9 cellular contexts compared by ENCODE assay signal in genomic region chr5:72394688-72395087, GRCh38.
DNase-seq lines count a peak whose midpoint lies in the region; ATAC-seq and TF ChIP-seq lines count a peak whose summit lies in the region.
"Had no signal": no experiment of that assay in that cellular context is flagged by ENCODE, and none has a peak within 500 bp of the region (broad histone marks: within the 10 kb centered on the region; RNA-seq: fewer than 3 reads in every experiment).

No MANE protein-coding gene starts in this region.

- H3K36me3 ChIP-seq in BE2C, result no peaks in the 10 kb centered on the region
- H3K36me3 ChIP-seq in Panc1 (ENCODE audit: control insufficient read depth, insufficient read depth, low read length), result no peaks in the 10 kb centered on the region
- no peaks in the 10 kb centered on the region for H3K36me3 ChIP-seq in kidney epithelial cell (ENCODE audit: control insufficient read depth, insufficient read depth, low read length)

- H3K4me1 Mint-ChIP-seq in activated CD8-positive, alpha-beta T cell treated with anti-CD3 and anti-CD28 coated beads for 36 hours (ENCODE audit: low read depth), result no peaks in the 10 kb centered on the region

- in situ Hi-C loops in Panc1 (cut with HindIII; ENCODE audit: low pct_unique_long_range_greater_than_20kb, low sequenced_read_pairs), result no loop called here

- no TSS peak for BruUV-seq in Panc1 (replicated peaks; lab: Mats Ljungman, UMichigan)

- POLR2A ChIA-PET in Panc1 (lab: Charles Lee), result no interaction called here
- POLR2A ChIA-PET in activated CD8-positive, alpha-beta T cell treated with anti-CD3 and anti-CD28 coated beads for 36 hours (lab: Charles Lee), result no interaction called here

- H3K4me1 ChIP-seq in BE2C, result no peaks in the 10 kb centered on the region
- H3K4me1 ChIP-seq in Panc1 (ENCODE audit: control insufficient read depth, insufficient read depth, low read length), result no peaks in the 10 kb centered on the region

- H3K9me3 Mint-ChIP-seq in activated CD8-positive, alpha-beta T cell treated with anti-CD3 and anti-CD28 coated beads for 36 hours, result no peaks in the 10 kb centered on the region
- H3K9me3 Mint-ChIP-seq: activated CD4-positive, alpha-beta memory T cell treated with anti-CD3 and anti-CD28 coated beads for 36 hours had no signal

- H3K4me3 Mint-ChIP-seq in activated CD8-positive, alpha-beta T cell treated with anti-CD3 and anti-CD28 coated beads for 36 hours, result no peak overlapping the region
- H3K4me3 Mint-ChIP-seq: activated CD4-positive, alpha-beta memory T cell treated with anti-CD3 and anti-CD28 coated beads for 36 hours had no signal

- H3K27me3 ChIP-seq in BE2C (no peaks in the 10 kb centered on the region), Panc1 (ENCODE audit: control insufficient read depth, insufficient read depth, low read length) (no peaks in the 10 kb centered on the region), kidney epithelial cell (ENCODE audit: control insufficient read depth, insufficient read depth, low read length) (no peaks in the 10 kb centered on the region)

- H3K4me3 ChIP-seq in BE2C (ENCODE audit: low read depth, low read length) (no peak overlapping the region), Panc1 (ENCODE audit: low read depth in 2 of 2, low read length in 2 of 2) (no peak overlapping the region), kidney epithelial cell (ENCODE audit: low read depth, low read length) (no peak overlapping the region)

- peak; percentile 63; the same call in 1 of the 2 replicates for ATAC-seq in Panc1
- ATAC-seq in activated CD8-positive, alpha-beta T cell treated with anti-CD3 and anti-CD28 coated beads for 36 hours, result no peak
- ATAC-seq in GM21423 (IDR thresholded peaks at IDR 0.05; ENCODE audit: unreplicated experiment), result no peak
- ATAC-seq in GM18870 (IDR thresholded peaks at IDR 0.05; ENCODE audit: unreplicated experiment), result no peak

- peak; percentile 19 for DNase-seq in BE2C
- peak; percentile 16 for DNase-seq in GM19238 (ENCODE audit: insufficient read length, low spot score)
- DNase-seq in Panc1 (ENCODE audit: low read depth, low spot score), result peak; percentile 30
- DNase-seq in kidney epithelial cell (ENCODE audit: low read depth), result no peak
- no peak for DNase-seq in activated CD8-positive, alpha-beta T cell treated with anti-CD3 and anti-CD28 coated beads for 36 hours
- DNase-seq in DMS153 treated with DMSO at 0.1 percent for 48 hours (lab: John Stamatoyannopoulos, UW; ENCODE audit: unreplicated experiment), result no peak
- DNase-seq: activated CD4-positive, alpha-beta memory T cell treated with anti-CD3 and anti-CD28 coated beads for 36 hours had no signal

- no peak overlapping the region for H3K27ac Mint-ChIP-seq in activated CD8-positive, alpha-beta T cell treated with anti-CD3 and anti-CD28 coated beads for 36 hours
- H3K27ac Mint-ChIP-seq: activated CD4-positive, alpha-beta memory T cell treated with anti-CD3 and anti-CD28 coated beads for 36 hours had no signal

- TF ChIP-seq CTCF in BE2C (IDR thresholded peaks at IDR 0.05; ENCODE audit: low read depth, low read length) (peak; percentile 57), Panc1 (IDR thresholded peaks at IDR 0.05) (peak; percentile 72), kidney epithelial cell (IDR thresholded peaks at IDR 0.05; ENCODE audit: insufficient read depth, low read length, poor library complexity, severe bottlenecking) (peak; percentile 41)
- no peak for TF ChIP-seq CTCF in activated CD8-positive, alpha-beta T cell treated with anti-CD3 and anti-CD28 coated beads for 36 hours (IDR thresholded peaks at IDR 0.05)

- H3K27ac ChIP-seq in Panc1 (ENCODE audit: low read length), result no peak overlapping the region

- no peaks in the 10 kb centered on the region for H3K36me3 Mint-ChIP-seq in activated CD8-positive, alpha-beta T cell treated with anti-CD3 and anti-CD28 coated beads for 36 hours (ENCODE audit: low read depth)
- H3K36me3 Mint-ChIP-seq: activated CD4-positive, alpha-beta memory T cell treated with anti-CD3 and anti-CD28 coated beads for 36 hours had no signal

- intact Hi-C loops in Panc1 (cut with micrococcal nuclease; ENCODE audit: unreplicated experiment), result no loop called here
- intact Hi-C loops in activated CD8-positive, alpha-beta T cell treated with anti-CD3 and anti-CD28 coated beads for 36 hours (cut with micrococcal nuclease), result no loop called here

- H3K9me3 ChIP-seq in BE2C (no peaks in the 10 kb centered on the region), Panc1 (ENCODE audit: control insufficient read depth, insufficient read depth, low read depth, low read length) (no peaks in the 10 kb centered on the region)

- peaks cover 16% of the 10 kb centered on the region for H3K27me3 Mint-ChIP-seq in activated CD8-positive, alpha-beta T cell treated with anti-CD3 and anti-CD28 coated beads for 36 hours

- CTCF ChIA-PET in Panc1 (lab: Charles Lee), result interaction anchor here (0.6 to 1.0 kb wide), 2 partner anchors 389 to 424 kb away, joined by 3 to 4 read pairs; no protein-coding TSS in a partner anchor
- CTCF ChIA-PET in activated CD8-positive, alpha-beta T cell treated with anti-CD3 and anti-CD28 coated beads for 36 hours (lab: Charles Lee), result interaction anchor here (1.0 kb wide), 1 partner anchor 163 kb away, joined by 3 read pairs; no protein-coding TSS in a partner anchor

Comparison
In these comparisons a context has a peak if more than half of its experiments do, and no peak if none do; other contexts are left out.
1. DNase-seq: peak in BE2C (single experiment), GM19238 (single experiment) and Panc1 (single experiment); none in kidney epithelial cell (single experiment), activated CD8-positive, alpha-beta T cell treated with anti-CD3 and anti-CD28 coated beads for 36 hours (single experiment) and DMS153 treated with DMSO at 0.1 percent for 48 hours (single experiment).